ENCODE assay signal across 29 cellular contexts in the genomic region with DNA sequence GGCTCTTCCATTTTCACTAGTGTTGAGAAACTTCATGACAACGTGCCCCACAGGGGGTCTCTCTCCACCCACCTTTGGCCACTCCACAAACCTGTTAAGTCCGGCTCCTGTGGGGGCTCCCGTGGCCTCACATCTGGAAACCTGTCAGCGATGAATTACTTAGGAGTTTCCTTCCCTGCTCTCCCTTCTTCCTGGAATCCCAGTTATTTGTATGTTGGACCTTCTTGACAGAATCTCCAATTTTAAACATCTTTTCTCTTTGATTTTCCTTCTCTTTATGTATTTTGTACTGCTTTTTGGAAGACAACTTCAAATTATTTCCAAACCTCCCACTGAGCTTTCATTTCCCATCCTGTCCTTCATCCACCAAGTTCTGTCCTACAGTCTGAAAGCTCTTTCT.
"Had no signal": no experiment of that assay in that cellular context is flagged by ENCODE, and none has a peak within 500 bp of the region (broad histone marks: within the 10 kb centered on the region; RNA-seq: fewer than 3 reads in every experiment).

No MANE protein-coding gene starts in this region.

- ATAC-seq: activated CD8-positive, alpha-beta T cell treated with anti-CD3 and anti-CD28 coated beads for 36 hours; body of pancreas; gastrocnemius medialis; left cardiac atrium; stimulated activated effector memory CD8-positive, alpha-beta T cell treated with anti-CD3 and anti-CD28 coated beads, Interleukin-12 subunit alpha, Interleukin-12 subunit beta, amount 100 ng/mL, for 72 hours; stimulated activated naive CD8-positive, alpha-beta T cell treated with anti-CD3 and anti-CD28 coated beads, Interleukin-15, amount 100 ng/mL, for 72 hours; T-helper 17 cell had no signal

- H3K27me3 ChIP-seq: body of pancreas, esophagus squamous epithelium, gastrocnemius medialis, hepatocyte, neutrophil, ovary, sigmoid colon, vagina had no signal

- H3K9me3 ChIP-seq: gastrocnemius medialis, neutrophil, ovary had no signal

- H3K4me2 ChIP-seq: hepatocyte had no signal

- DNase-seq: activated B cell treated with CpG ODN at 0.5 μM for 24 hours; activated CD4-positive, alpha-beta T cell treated with anti-CD3 and anti-CD28 coated beads, Interleukin-2, amount 50 U/mL, for 1 hour; activated CD8-positive, alpha-beta T cell treated with anti-CD3 and anti-CD28 coated beads for 36 hours; activated naive CD4-positive, alpha-beta T cell; activated T-cell treated with anti-CD3 and anti-CD28 coated beads, Interleukin-2, amount 50 U/mL, for 48 hours; aorta; body of pancreas; cerebellar nuclear complex; endodermal cell; esophagus squamous epithelium; gastrocnemius medialis; glutamatergic neuron; left cardiac atrium; mammary epithelial cell; naive B cell; nephron progenitor cell; ovary; sigmoid colon; small intestine; stimulated activated CD4-positive, alpha-beta T cell treated with anti-CD3 and anti-CD28 coated beads, Interleukin-4, amount 100 ng/mL, for 24 hours; stimulated activated naive CD8-positive, alpha-beta T cell treated with anti-CD3 and anti-CD28 coated beads, Interleukin-15, amount 100 ng/mL, for 72 hours; substantia nigra; T-helper 17 cell; T1000 had no signal

- H3K4me1 ChIP-seq: body of pancreas, gastrocnemius medialis, sigmoid colon, vagina had no signal

- H3K79me2 ChIP-seq: hepatocyte had no signal

- H3K27ac ChIP-seq: body of pancreas, esophagus squamous epithelium, gastrocnemius medialis, hepatocyte, neutrophil, ovary, sigmoid colon, vagina had no signal

- H3K36me3 ChIP-seq: esophagus squamous epithelium, gastrocnemius medialis, neutrophil, ovary, sigmoid colon had no signal

- H3K4me3 ChIP-seq: body of pancreas, esophagus squamous epithelium, gastrocnemius medialis, hepatocyte, ovary, sigmoid colon, vagina had no signal

- FAIRE-seq: keratinocyte, small intestine had no signal

- H2AFZ ChIP-seq: hepatocyte had no signal
